Comparison of ENCODE assay signal across 17 cellular contexts in genomic region chr4:25986807-25987206, GRCh38.
DNase-seq lines count a peak whose midpoint lies in the region; ATAC-seq and TF ChIP-seq lines count a peak whose summit lies in the region.
"Had no signal": no experiment of that assay in that cellular context is flagged by ENCODE, and none has a peak within 500 bp of the region (broad histone marks: within the 10 kb centered on the region; RNA-seq: fewer than 3 reads in every experiment).

No MANE protein-coding gene starts in this region.

- peaks cover 6% of the 10 kb centered on the region for H3K4me1 Mint-ChIP-seq in endodermal cell
- H3K4me1 Mint-ChIP-seq in neural progenitor cell: peaks cover 27% of the 10 kb centered on the region

- H3K4me3 Mint-ChIP-seq in endodermal cell (no peak overlapping the region), neural progenitor cell (no peak overlapping the region)
- H3K4me3 Mint-ChIP-seq: CD4-positive, CD25-positive, alpha-beta regulatory T cell; H9 had no signal

- no peak overlapping the region for H3K27ac ChIP-seq in right atrium auricular region
- no peak overlapping the region for H3K27ac ChIP-seq in heart right ventricle
- no peak overlapping the region for H3K27ac ChIP-seq in endodermal cell (ENCODE audit: low read depth, low read length)
- H3K27ac ChIP-seq in neural progenitor cell: no peak overlapping the region
- H3K27ac ChIP-seq in upper lobe of right lung: no peak overlapping the region
- no peak overlapping the region for H3K27ac ChIP-seq in osteoblast (ENCODE audit: low read depth, low read length)
- H3K27ac ChIP-seq: BLaER1 treated with 17β-estradiol and CSF1 and Interleukin-3, amounts not matched to agents 10 nM and 100 nM; GM23248 had no signal

- no peaks in the 10 kb centered on the region for H3K36me3 Mint-ChIP-seq in endodermal cell (ENCODE audit: low read depth)
- no peaks in the 10 kb centered on the region for H3K36me3 Mint-ChIP-seq in neural progenitor cell
- H3K36me3 Mint-ChIP-seq: CD4-positive, CD25-positive, alpha-beta regulatory T cell had no signal

- no peaks in the 10 kb centered on the region for H4K20me1 ChIP-seq in neural progenitor cell (ENCODE audit: low read depth)
- no peaks in the 10 kb centered on the region for H4K20me1 ChIP-seq in osteoblast (ENCODE audit: insufficient read depth, low read length)
- H4K20me1 ChIP-seq: BLaER1 treated with 17β-estradiol and CSF1 and Interleukin-3, amounts not matched to agents 10 nM and 100 nM had no signal

- H3K4me3 ChIP-seq in right atrium auricular region (no peak overlapping the region), heart right ventricle (no peak overlapping the region), endodermal cell (ENCODE audit: low read length) (no peak overlapping the region), neural progenitor cell (no peak overlapping the region), upper lobe of right lung (no peak overlapping the region), osteoblast (ENCODE audit: insufficient read depth, low read length) (no peak overlapping the region)
- H3K4me3 ChIP-seq: BLaER1 treated with 17β-estradiol and CSF1 and Interleukin-3, amounts not matched to agents 10 nM and 100 nM; GM23248 had no signal

- H3K27me3 ChIP-seq in right atrium auricular region: no peaks in the 10 kb centered on the region
- no peaks in the 10 kb centered on the region for H3K27me3 ChIP-seq in heart right ventricle
- no peaks in the 10 kb centered on the region for H3K27me3 ChIP-seq in endodermal cell (ENCODE audit: control insufficient read depth, insufficient read depth, low read length, poor library complexity, severe bottlenecking)
- no peaks in the 10 kb centered on the region for H3K27me3 ChIP-seq in neural progenitor cell
- H3K27me3 ChIP-seq in upper lobe of right lung: no peaks in the 10 kb centered on the region
- H3K27me3 ChIP-seq in osteoblast (ENCODE audit: insufficient read depth, low read length): no peaks in the 10 kb centered on the region
- H3K27me3 ChIP-seq: BLaER1 treated with 17β-estradiol and CSF1 and Interleukin-3, amounts not matched to agents 10 nM and 100 nM had no signal

- 93 to 96% methylated on average over 7 of the region's 7 CpGs for WGBS in heart right ventricle, 2 donors
- WGBS in endodermal cell (ENCODE audit: insufficient coverage in 1 of 2, insufficient read length in 1 of 2), 2 experiments: 54 to 82% methylated on average over 5 to 7 of the region's 7 CpGs

- intact Hi-C loops in heart right ventricle (cut with DNase I) (loop anchor here in 8 of 10 donors (5.0 to 10.0 kb wide), 7 partner anchors 60 to 428 kb away; partner anchors contain the start of gene RBPJ (in 1 of the 8)), upper lobe of right lung (cut with DNase I) (no loop called here)

- H3K36me3 ChIP-seq in right atrium auricular region: no peaks in the 10 kb centered on the region
- H3K36me3 ChIP-seq in heart right ventricle: no peaks in the 10 kb centered on the region
- H3K36me3 ChIP-seq in endodermal cell (ENCODE audit: control insufficient read depth, insufficient read depth, low read length): no peaks in the 10 kb centered on the region
- no peaks in the 10 kb centered on the region for H3K36me3 ChIP-seq in neural progenitor cell
- no peaks in the 10 kb centered on the region for H3K36me3 ChIP-seq in upper lobe of right lung
- no peaks in the 10 kb centered on the region for H3K36me3 ChIP-seq in osteoblast (ENCODE audit: insufficient read depth, low read length)
- H3K36me3 ChIP-seq: BLaER1 treated with 17β-estradiol and CSF1 and Interleukin-3, amounts not matched to agents 10 nM and 100 nM had no signal

- DNase-seq in right atrium auricular region (ENCODE audit: low spot score): peak; percentile 38
- DNase-seq in heart right ventricle: no peak
- peak; percentile 56 for DNase-seq in endodermal cell
- peak; percentile 28 for DNase-seq in neural progenitor cell (ENCODE audit: low spot score)
- peak; percentile 39 for DNase-seq in upper lobe of right lung
- no peak for DNase-seq in GDM1 (lab: John Stamatoyannopoulos, UW)
- DNase-seq in osteoblast (ENCODE audit: insufficient read length, low spot score, missing footprints): no peak
- DNase-seq: 8988T; AML-193; Calu3; CD4-positive, CD25-positive, alpha-beta regulatory T cell; DMS79; GM23248; H9 had no signal

- H3K9ac ChIP-seq in endodermal cell (ENCODE audit: extremely low read depth, low read length, poor library complexity, severe bottlenecking) (no peak overlapping the region), neural progenitor cell (no peak overlapping the region)
- H3K9ac ChIP-seq: BLaER1 treated with 17β-estradiol and CSF1 and Interleukin-3, amounts not matched to agents 10 nM and 100 nM; GM23248 had no signal

- H2AFZ ChIP-seq in neural progenitor cell (replicated peaks) (no peak overlapping the region), osteoblast (ENCODE audit: low read length) (no peak overlapping the region)
- H2AFZ ChIP-seq: GM23248 had no signal

- peaks cover 0 to 3% of the 10 kb centered on the region in 2 donors for H3K4me1 ChIP-seq in right atrium auricular region
- H3K4me1 ChIP-seq in heart right ventricle: peaks cover 0 to 14% (median 9%) of the 10 kb centered on the region in 9 donors
- no peaks in the 10 kb centered on the region for H3K4me1 ChIP-seq in endodermal cell (ENCODE audit: control insufficient read depth, insufficient read depth, low read length)
- peaks cover 15% of the 10 kb centered on the region for H3K4me1 ChIP-seq in neural progenitor cell
- no peaks in the 10 kb centered on the region for H3K4me1 ChIP-seq in upper lobe of right lung
- peaks cover 6% of the 10 kb centered on the region for H3K4me1 ChIP-seq in osteoblast (ENCODE audit: insufficient read depth, low read length)

- ATAC-seq in heart right ventricle: no peak
- no peak for ATAC-seq in upper lobe of right lung
- ATAC-seq in HG02678 (IDR thresholded peaks at IDR 0.05; ENCODE audit: unreplicated experiment): no peak
- ATAC-seq: HepG2 had no signal

- TF ChIP-seq CTCF in right atrium auricular region (IDR thresholded peaks at IDR 0.05) (no peak), heart right ventricle (IDR thresholded peaks at IDR 0.05) (no peak), endodermal cell (conservative IDR thresholded peaks at IDR 0.05) (no peak), neural progenitor cell (IDR thresholded peaks at IDR 0.05) (no peak), upper lobe of right lung (IDR thresholded peaks at IDR 0.05) (no peak), osteoblast (IDR thresholded peaks at IDR 0.05; ENCODE audit: extremely low read depth, low read depth, low read length) (no peak)

- H3K27me3 Mint-ChIP-seq in endodermal cell (ENCODE audit: insufficient read depth) (peaks cover 2% of the 10 kb centered on the region), neural progenitor cell (ENCODE audit: insufficient read depth, low read depth) (peaks cover 5% of the 10 kb centered on the region)
- H3K27me3 Mint-ChIP-seq: CD4-positive, CD25-positive, alpha-beta regulatory T cell had no signal

- H3K9me3 ChIP-seq in right atrium auricular region (no peaks in the 10 kb centered on the region), heart right ventricle (peaks cover 0 to 4% (median 0%) of the 10 kb centered on the region in 11 donors), endodermal cell (ENCODE audit: control insufficient read depth, low read length) (no peaks in the 10 kb centered on the region), neural progenitor cell (ENCODE audit: low read depth) (no peaks in the 10 kb centered on the region), upper lobe of right lung (no peaks in the 10 kb centered on the region), osteoblast (ENCODE audit: low read depth, low read length) (no peaks in the 10 kb centered on the region)

- no peak overlapping the region for H3K4me2 ChIP-seq in neural progenitor cell
- no peak overlapping the region for H3K4me2 ChIP-seq in osteoblast (ENCODE audit: insufficient read depth, low read length)

- H3K79me2 ChIP-seq in neural progenitor cell (ENCODE audit: low read depth) (no peaks in the 10 kb centered on the region), osteoblast (ENCODE audit: insufficient read depth, low read length) (no peaks in the 10 kb centered on the region)

- no peaks in the 10 kb centered on the region for H3F3A ChIP-seq in neural progenitor cell (ENCODE audit: low read depth)

- H3K9me3 Mint-ChIP-seq in endodermal cell (no peaks in the 10 kb centered on the region), neural progenitor cell (peaks cover 3% of the 10 kb centered on the region)
- H3K9me3 Mint-ChIP-seq: CD4-positive, CD25-positive, alpha-beta regulatory T cell had no signal

- H3K27ac Mint-ChIP-seq in endodermal cell: no peak overlapping the region
- H3K27ac Mint-ChIP-seq in neural progenitor cell: no peak overlapping the region
- H3K27ac Mint-ChIP-seq: CD4-positive, CD25-positive, alpha-beta regulatory T cell; H9 had no signal

Comparison
In these comparisons a context has a peak if more than half of its experiments do, and no peak if none do; other contexts are left out.
1. DNase-seq: peak in right atrium auricular region (single experiment), endodermal cell (single experiment), neural progenitor cell (single experiment) and upper lobe of right lung (single experiment); none in heart right ventricle (0 of 2), GDM1 (single experiment) and osteoblast (single experiment).